In genomic region chr22:29987143-29987542, GRCh38 we compare ENCODE assay signal across 17 cellular contexts.
A peak's percentile ranks its signal among the peaks of the same experiment; 100 is the strongest.
DNase-seq lines count a peak whose midpoint lies in the region; ATAC-seq and TF ChIP-seq lines count a peak whose summit lies in the region.
"Had no signal": no experiment of that assay in that cellular context is flagged by ENCODE, and none has a peak within 500 bp of the region (broad histone marks: within the 10 kb centered on the region; RNA-seq: fewer than 3 reads in every experiment).

No MANE protein-coding gene starts in this region.

- peaks cover 34% of the 10 kb centered on the region for H3K4me1 ChIP-seq in neural progenitor cell
- H3K4me1 ChIP-seq: sigmoid colon had no signal

- H4K20me1 ChIP-seq in neural progenitor cell (ENCODE audit: low read depth) = peaks cover 23% of the 10 kb centered on the region

- H3K4me1 Mint-ChIP-seq in neural progenitor cell = peaks cover 12% of the 10 kb centered on the region
- no peaks in the 10 kb centered on the region for H3K4me1 Mint-ChIP-seq in activated naive CD8-positive, alpha-beta T cell treated with anti-CD3 and anti-CD28 coated beads, Interleukin-2, amount 50 U/mL, for 24 hours
- H3K4me1 Mint-ChIP-seq: B cell had no signal

- H3K27ac Mint-ChIP-seq in neural progenitor cell = no peak overlapping the region
- H3K27ac Mint-ChIP-seq in activated naive CD8-positive, alpha-beta T cell treated with anti-CD3 and anti-CD28 coated beads, Interleukin-2, amount 50 U/mL, for 24 hours = no peak overlapping the region
- H3K27ac Mint-ChIP-seq: B cell had no signal

- TF ChIP-seq CTCF in NB4 (IDR thresholded peaks at IDR 0.05; ENCODE audit: low read depth, low read length) = no peak
- TF ChIP-seq CTCF in neural progenitor cell (IDR thresholded peaks at IDR 0.05) = no peak
- TF ChIP-seq CTCF in GM10266 (IDR thresholded peaks at IDR 0.05; ENCODE audit: control insufficient read depth, insufficient read depth, low read depth, missing control alignments) = no peak

- H3K36me3 ChIP-seq in neural progenitor cell = no peaks in the 10 kb centered on the region

- peaks cover 25% of the 10 kb centered on the region for H3K36me3 Mint-ChIP-seq in neural progenitor cell
- peaks cover 7% of the 10 kb centered on the region for H3K36me3 Mint-ChIP-seq in activated naive CD8-positive, alpha-beta T cell treated with anti-CD3 and anti-CD28 coated beads, Interleukin-2, amount 50 U/mL, for 24 hours (ENCODE audit: low read depth)

- no peak for ATAC-seq in activated naive CD8-positive, alpha-beta T cell treated with anti-CD3 and anti-CD28 coated beads, Interleukin-2, amount 50 U/mL, for 24 hours
- no peak for ATAC-seq in GM18519 (IDR thresholded peaks at IDR 0.05; ENCODE audit: low FRiP score, unreplicated experiment)

- DNase-seq in GF-D8 (lab: John Stamatoyannopoulos, UW) = peak; percentile 25
- DNase-seq in NB4 (ENCODE audit: low read depth) = peak; percentile 7
- DNase-seq in cerebellum (ENCODE audit: low spot score) = peak; percentile 13
- DNase-seq in neural progenitor cell (ENCODE audit: low spot score) = no peak
- DNase-seq in activated naive CD8-positive, alpha-beta T cell treated with anti-CD3 and anti-CD28 coated beads, Interleukin-2, amount 50 U/mL, for 24 hours = no peak
- no peak for DNase-seq in GM10266 (ENCODE audit: extremely low spot score)
- no peak for DNase-seq in AG20443 (ENCODE audit: low spot score)
- DNase-seq: activated effector memory CD4-positive, alpha-beta T cell treated with anti-CD3 and anti-CD28 coated beads, Interleukin-2, amount 50 U/mL, for 16 hours; glutamatergic neuron; NCI-H1105; NCI-H2171; NCI-H82; sigmoid colon; stimulated activated CD4-positive, alpha-beta T cell treated with anti-CD3 and anti-CD28 coated beads, Interleukin-2, amount 100 ng/mL, for 24 hours had no signal

- TF ChIP-seq POLR2A in NB4 (IDR thresholded peaks at IDR 0.05; ENCODE audit: extremely low read depth, insufficient read length) = no peak

- H3K27ac ChIP-seq in neural progenitor cell = peak overlapping the region; percentile 16
- H3K27ac ChIP-seq: sigmoid colon had no signal

- no peaks in the 10 kb centered on the region for H3K9me3 Mint-ChIP-seq in neural progenitor cell
- no peaks in the 10 kb centered on the region for H3K9me3 Mint-ChIP-seq in activated naive CD8-positive, alpha-beta T cell treated with anti-CD3 and anti-CD28 coated beads, Interleukin-2, amount 50 U/mL, for 24 hours
- H3K9me3 Mint-ChIP-seq: IgD-negative memory B cell had no signal

- peaks cover 6% of the 10 kb centered on the region for H3K79me2 ChIP-seq in neural progenitor cell (ENCODE audit: low read depth)

- H3K4me3 Mint-ChIP-seq in neural progenitor cell = no peak overlapping the region
- H3K4me3 Mint-ChIP-seq in activated naive CD8-positive, alpha-beta T cell treated with anti-CD3 and anti-CD28 coated beads, Interleukin-2, amount 50 U/mL, for 24 hours = no peak overlapping the region
- H3K4me3 Mint-ChIP-seq: B cell, IgD-negative memory B cell had no signal

- H3K9ac ChIP-seq in neural progenitor cell = no peak overlapping the region

- peaks cover 34% of the 10 kb centered on the region for H3F3A ChIP-seq in neural progenitor cell (ENCODE audit: low read depth)

- no peak overlapping the region for H3K4me3 ChIP-seq in NB4 (ENCODE audit: low read depth, low read length)
- H3K4me3 ChIP-seq in neural progenitor cell = no peak overlapping the region
- H3K4me3 ChIP-seq: sigmoid colon had no signal

- peak overlapping the region; percentile 1 for H3K4me2 ChIP-seq in neural progenitor cell

- H3K27me3 ChIP-seq in neural progenitor cell = no peaks in the 10 kb centered on the region
- H3K27me3 ChIP-seq: sigmoid colon had no signal

- H2AFZ ChIP-seq in neural progenitor cell (replicated peaks) = no peak overlapping the region

- H3K9me3 ChIP-seq in neural progenitor cell (ENCODE audit: low read depth) = no peaks in the 10 kb centered on the region
- H3K9me3 ChIP-seq: sigmoid colon had no signal

- H3K27me3 Mint-ChIP-seq in neural progenitor cell (ENCODE audit: insufficient read depth, low read depth) = peaks cover 2% of the 10 kb centered on the region
- H3K27me3 Mint-ChIP-seq in activated naive CD8-positive, alpha-beta T cell treated with anti-CD3 and anti-CD28 coated beads, Interleukin-2, amount 50 U/mL, for 24 hours = no peaks in the 10 kb centered on the region
- H3K27me3 Mint-ChIP-seq: B cell, IgD-negative memory B cell had no signal

Comparison
In these comparisons a context has a peak if more than half of its experiments do, and no peak if none do; other contexts are left out.
1. DNase-seq: peak in GF-D8 (single experiment), NB4 (single experiment) and cerebellum (single experiment); none in neural progenitor cell (single experiment), activated naive CD8-positive, alpha-beta T cell treated with anti-CD3 and anti-CD28 coated beads, Interleukin-2, amount 50 U/mL, for 24 hours (single experiment), GM10266 (single experiment) and AG20443 (single experiment).